In genomic region chr16:29898786-29899515, GRCh38 we compare ENCODE assay signal across 8 cellular contexts. TPM values are rescaled to one million over a fixed set of nuclear protein-coding genes. Genes with fewer than 3 reads are reported as not detected.
DNase-seq lines count a peak whose midpoint lies in the region; ATAC-seq, FAIRE-seq and TF ChIP-seq lines count a peak whose summit lies in the region.

No MANE protein-coding gene starts in this region.

- DNase-seq in A172 (ENCODE audit: low spot score) (peak; percentile 22), H54 (ENCODE audit: insufficient read length, low spot score) (peak; percentile 76), T-cell (no peak), spleen (no peak), COLO829 (ENCODE audit: low spot score) (no peak)
- no peak for DNase-seq in natural killer cell treated with Interleukin-12 subunit alpha and Interleukin-12 subunit beta and Interleukin-15 and Interleukin-18, amount 100 ng/mL, for 72 hours (ENCODE audit: low spot score)

- H3K27ac ChIP-seq in spleen, result peak overlapping the region in 3 of 8 donors; percentile 29 to 69 (median 42)

- peak; percentile 28; the same call in 1 of the 2 replicates for TF ChIP-seq POLR2A in H54 (IDR thresholded peaks at IDR 0.05; ENCODE audit: low read depth, low read length)
- no peak for TF ChIP-seq POLR2A in spleen (IDR thresholded peaks at IDR 0.05)

- H3K4me1 ChIP-seq in iPS-15b (ENCODE audit: control insufficient read depth, insufficient read depth, low read length) (no peaks in the 10 kb centered on the region), spleen (peaks cover 0 to 27% (median 18%) of the 10 kb centered on the region in 6 donors)

- no peaks in the 10 kb centered on the region for H3K9me3 ChIP-seq in iPS-15b (ENCODE audit: control insufficient read depth, insufficient read depth, low read length)
- H3K9me3 ChIP-seq in spleen, result no peaks in the 10 kb centered on the region

- H3K4me3 ChIP-seq in iPS-15b (ENCODE audit: low read depth, low read length) (peak overlapping the region; percentile 84), spleen (peak overlapping the region in 4 of 8 donors; percentile 72 to 90 (median 82))

- H3K9ac ChIP-seq in iPS-15b (ENCODE audit: low read depth, low read length), result peak overlapping the region; percentile 70

- peak overlapping the region in 2 of 3 donors; percentile 28 to 36 for H3K4me3 Mint-ChIP-seq in T-cell
- no peak overlapping the region for H3K4me3 Mint-ChIP-seq in natural killer cell treated with Interleukin-12 subunit alpha and Interleukin-12 subunit beta and Interleukin-15 and Interleukin-18, amount 100 ng/mL, for 72 hours

- peaks cover 6 to 15% (median 12%) of the 10 kb centered on the region in 3 donors for H3K4me1 Mint-ChIP-seq in T-cell
- peaks cover 7 to 16% of the 10 kb centered on the region in 2 donors for H3K4me1 Mint-ChIP-seq in natural killer cell treated with Interleukin-12 subunit alpha and Interleukin-12 subunit beta and Interleukin-15 and Interleukin-18, amount 100 ng/mL, for 72 hours (ENCODE audit: low read depth in 2 of 2)

- H3K27me3 ChIP-seq in iPS-15b (ENCODE audit: control insufficient read depth, insufficient read depth, low read length) (no peaks in the 10 kb centered on the region), spleen (replicated peaks in 1 of 7) (peaks cover 0 to 66% (median 27%) of the 10 kb centered on the region in 7 donors)

- WGBS in spleen, 5 donors, result 2 to 6% (median 3%) methylated on average over 23 to 25 of the region's 25 CpGs

- peaks cover 29 to 37% of the 10 kb centered on the region in 2 donors for H3K27me3 Mint-ChIP-seq in T-cell
- peaks cover 23 to 32% of the 10 kb centered on the region in 2 donors for H3K27me3 Mint-ChIP-seq in natural killer cell treated with Interleukin-12 subunit alpha and Interleukin-12 subunit beta and Interleukin-15 and Interleukin-18, amount 100 ng/mL, for 72 hours

- H3K9me3 Mint-ChIP-seq in T-cell, result no peaks in the 10 kb centered on the region
- H3K9me3 Mint-ChIP-seq in natural killer cell treated with Interleukin-12 subunit alpha and Interleukin-12 subunit beta and Interleukin-15 and Interleukin-18, amount 100 ng/mL, for 72 hours, result no peaks in the 10 kb centered on the region

- peaks cover 7% of the 10 kb centered on the region for H3K36me3 ChIP-seq in iPS-15b (ENCODE audit: control insufficient read depth, insufficient read depth, low read length)
- H3K36me3 ChIP-seq in spleen, result no peaks in the 10 kb centered on the region

- POLR2A ChIA-PET in T-cell (lab: Charles Lee), result interaction anchor here in 1 of 2 donors (0.6 kb wide), 1 partner anchor 16 kb away, joined by 3 read pairs; no protein-coding TSS in a partner anchor

- CTCF ChIA-PET in T-cell (lab: Charles Lee), result no interaction called here

- H3K27ac Mint-ChIP-seq in T-cell, result peak overlapping the region in 1 of 2 donors; percentile 46
- H3K27ac Mint-ChIP-seq in natural killer cell treated with Interleukin-12 subunit alpha and Interleukin-12 subunit beta and Interleukin-15 and Interleukin-18, amount 100 ng/mL, for 72 hours, result no peak overlapping the region

- no peak for ATAC-seq in T-cell (replicated peaks in 1 of 4)
- no peak for ATAC-seq in natural killer cell treated with Interleukin-12 subunit alpha and Interleukin-12 subunit beta and Interleukin-15 and Interleukin-18, amount 100 ng/mL, for 72 hours
- ATAC-seq in HG03175 (IDR thresholded peaks at IDR 0.05; ENCODE audit: unreplicated experiment), result no peak

- FAIRE-seq in H54 (lab: Jason Lieb, UNC), result no peak

- no peak for TF ChIP-seq CTCF in spleen (IDR thresholded peaks at IDR 0.05 in 8 of 11, conservative IDR thresholded peaks at IDR 0.05 in 3 of 11)

- intact Hi-C loops in spleen (cut with DNase I; ENCODE audit: low total_unique reads), result loop anchor here (10.0 kb wide), 1 partner anchor 56 kb away; no protein-coding TSS in a partner anchor

- no peaks in the 10 kb centered on the region for H3K36me3 Mint-ChIP-seq in T-cell
- no peaks in the 10 kb centered on the region for H3K36me3 Mint-ChIP-seq in natural killer cell treated with Interleukin-12 subunit alpha and Interleukin-12 subunit beta and Interleukin-15 and Interleukin-18, amount 100 ng/mL, for 72 hours

RNA-seq across cellular contexts. Expression of gene SEZ6L2, which starts 0.4 kb away (rescaled TPM):
- 22.1 and 24.9 TPM in 2 replicates for total RNA-seq in A172 (2014; rRNA removed; shearing (Covaris generic))
- total RNA-seq in T-cell, result under 1 TPM in 3 of 5 donors, not detected in 2; 0.16 to 0.82 (median 0.47) TPM
- total RNA-seq in spleen, result 1 to 10 TPM; 1.9 to 4.1 (median 2.7) TPM
- 1 to 10 TPM in 1 of 3 donors, under 1 TPM in 2; 0.35 to 1.4 (median 0.54) TPM for polyA plus RNA-seq in spleen
- not detected for total RNA-seq in natural killer cell treated with Interleukin-12 subunit alpha and Interleukin-12 subunit beta and Interleukin-15 and Interleukin-18, amount 100 ng/mL, for 72 hours

RNA-seq across cellular contexts. Expression of gene ASPHD1, which starts 1.3 kb away (rescaled TPM):
- total RNA-seq in A172 (2014; rRNA removed; shearing (Covaris generic)), result 18.4 and 22.0 TPM in 2 replicates
- total RNA-seq in T-cell (not detected), spleen (under 1 TPM in 3 of 7 donors, not detected in 4; 0.51 to 0.87 (median 0.66) TPM)
- 1 to 10 TPM in 1 of 3 donors, under 1 TPM in 2; 0.28 to 1.6 (median 0.99) TPM for polyA plus RNA-seq in spleen
- 1 to 10 TPM in 1 of 2 donors, not detected in 1; 1.3 TPM for total RNA-seq in natural killer cell treated with Interleukin-12 subunit alpha and Interleukin-12 subunit beta and Interleukin-15 and Interleukin-18, amount 100 ng/mL, for 72 hours

RNA-seq across cellular contexts. Expression of gene KCTD13, which starts 27.1 kb away (rescaled TPM):
- total RNA-seq in A172 (2014; rRNA removed; shearing (Covaris generic)), result 11.0 and 12.5 TPM in 2 replicates
- total RNA-seq in T-cell (10 to 100 TPM; 48.4 to 87.3 (median 79.1) TPM), spleen (10 to 100 TPM; 20.7 to 59.3 (median 34.7) TPM)
- polyA plus RNA-seq in spleen, result 10 to 100 TPM; 11.2 to 18.9 (median 15.3) TPM
- 10 to 100 TPM; 53.6 to 92.7 TPM for total RNA-seq in natural killer cell treated with Interleukin-12 subunit alpha and Interleukin-12 subunit beta and Interleukin-15 and Interleukin-18, amount 100 ng/mL, for 72 hours

RNA-seq across cellular contexts. Expression of gene CDIPT, which starts 35.9 kb away (rescaled TPM):
- total RNA-seq in A172 (2014; rRNA removed; shearing (Covaris generic)), result 112 and 119 TPM in 2 replicates
- 10 to 100 TPM; 37.1 to 87.0 (median 79.7) TPM for total RNA-seq in T-cell
- total RNA-seq in spleen, result 10 to 100 TPM; 50.2 to 81.2 (median 68.9) TPM
- polyA plus RNA-seq in spleen, result 10 to 100 TPM; 43.7 to 67.1 (median 53.1) TPM
- total RNA-seq in natural killer cell treated with Interleukin-12 subunit alpha and Interleukin-12 subunit beta and Interleukin-15 and Interleukin-18, amount 100 ng/mL, for 72 hours, result 10 to 100 TPM; 60.1 to 62.9 TPM

Comparison
In these comparisons a context has a peak if more than half of its experiments do, and no peak if none do; other contexts are left out.
1. DNase-seq: peak in A172 (single experiment) and H54 (single experiment); none in T-cell (0 of 34), spleen (single experiment), natural killer cell treated with Interleukin-12 subunit alpha and Interleukin-12 subunit beta and Interleukin-15 and Interleukin-18, amount 100 ng/mL, for 72 hours (single experiment) and COLO829 (single experiment).